8 cellular contexts compared by ENCODE assay signal in the genomic region with DNA sequence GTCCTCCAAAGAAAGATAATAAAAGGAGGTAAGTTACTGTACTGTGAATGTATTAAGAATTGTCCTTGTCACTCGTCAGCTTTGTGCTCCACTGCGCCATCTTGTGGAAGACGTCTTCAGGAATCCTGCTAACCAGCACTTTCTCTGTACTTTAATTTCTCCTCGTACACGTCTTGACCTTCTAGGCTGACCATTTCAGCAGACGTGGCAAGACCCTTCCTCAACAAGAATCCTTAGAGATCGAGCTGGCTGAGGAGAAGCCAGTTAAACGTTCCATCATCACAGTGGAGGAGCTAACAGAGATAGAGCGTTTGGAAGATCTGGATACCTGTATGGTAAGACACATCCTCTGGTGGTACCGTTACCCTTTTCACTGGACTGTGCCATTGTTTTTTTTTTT.
A peak's percentile ranks its signal among the peaks of the same experiment; 100 is the strongest.
DNase-seq lines count a peak whose midpoint lies in the region; ATAC-seq and TF ChIP-seq lines count a peak whose summit lies in the region.

No MANE protein-coding gene starts in this region.

- ATAC-seq in body of pancreas (peak; percentile 67), HG02884 (IDR thresholded peaks at IDR 0.05; ENCODE audit: unreplicated experiment) (no peak)

- peak; percentile 58 for DNase-seq in NK-92 treated with Interleukin-12 subunit alpha and Interleukin-12 subunit beta, amount 100 ng/mL, for 24 hours (lab: John Stamatoyannopoulos, UW)
- DNase-seq in NK-92 (lab: John Stamatoyannopoulos, UW; ENCODE audit: unreplicated experiment) (no peak), NCI-H2029 (lab: John Stamatoyannopoulos, UW) (peak; percentile 59), UCSD-AML1 (lab: John Stamatoyannopoulos, UW; ENCODE audit: unreplicated experiment) (peak; percentile 70), body of pancreas (peak; percentile 78 to 89 (median 83)), iPS DF 19.7 (ENCODE audit: low read depth, low spot score) (peak; percentile 38)
- DNase-seq in stimulated activated CD4-positive, alpha-beta T cell treated with anti-CD3 and anti-CD28 coated beads, Interleukin-12 subunit alpha, Interleukin-12 subunit beta, amount 100 ng/mL, for 24 hours (ENCODE audit: low read depth in 2 of 2): peak; percentile 48 to 83

- no peaks in the 10 kb centered on the region for H3K9me3 ChIP-seq in body of pancreas

- intact Hi-C loops in body of pancreas (cut with DNase I): no loop called here

- no peaks in the 10 kb centered on the region for H3K36me3 ChIP-seq in body of pancreas (replicated peaks in 1 of 2; ENCODE audit: insufficient read depth in 1 of 2, low read depth in 2 of 2)

- H3K4me1 ChIP-seq in body of pancreas: no peaks in the 10 kb centered on the region

- TF ChIP-seq CTCF in body of pancreas (IDR thresholded peaks at IDR 0.05): peak; percentile 53 to 76 (median 69)

- no peak overlapping the region for H3K27ac ChIP-seq in body of pancreas

- H3K4me3 ChIP-seq in body of pancreas: no peak overlapping the region

- TF ChIP-seq POLR2A in body of pancreas (IDR thresholded peaks at IDR 0.05): no peak

- no peaks in the 10 kb centered on the region for H3K27me3 ChIP-seq in body of pancreas

- 20 to 22% methylated on average over 10 of the region's 10 CpGs for WGBS in body of pancreas, 2 donors
